Comparison of ENCODE assay signal across 9 cellular contexts in the genomic region with DNA sequence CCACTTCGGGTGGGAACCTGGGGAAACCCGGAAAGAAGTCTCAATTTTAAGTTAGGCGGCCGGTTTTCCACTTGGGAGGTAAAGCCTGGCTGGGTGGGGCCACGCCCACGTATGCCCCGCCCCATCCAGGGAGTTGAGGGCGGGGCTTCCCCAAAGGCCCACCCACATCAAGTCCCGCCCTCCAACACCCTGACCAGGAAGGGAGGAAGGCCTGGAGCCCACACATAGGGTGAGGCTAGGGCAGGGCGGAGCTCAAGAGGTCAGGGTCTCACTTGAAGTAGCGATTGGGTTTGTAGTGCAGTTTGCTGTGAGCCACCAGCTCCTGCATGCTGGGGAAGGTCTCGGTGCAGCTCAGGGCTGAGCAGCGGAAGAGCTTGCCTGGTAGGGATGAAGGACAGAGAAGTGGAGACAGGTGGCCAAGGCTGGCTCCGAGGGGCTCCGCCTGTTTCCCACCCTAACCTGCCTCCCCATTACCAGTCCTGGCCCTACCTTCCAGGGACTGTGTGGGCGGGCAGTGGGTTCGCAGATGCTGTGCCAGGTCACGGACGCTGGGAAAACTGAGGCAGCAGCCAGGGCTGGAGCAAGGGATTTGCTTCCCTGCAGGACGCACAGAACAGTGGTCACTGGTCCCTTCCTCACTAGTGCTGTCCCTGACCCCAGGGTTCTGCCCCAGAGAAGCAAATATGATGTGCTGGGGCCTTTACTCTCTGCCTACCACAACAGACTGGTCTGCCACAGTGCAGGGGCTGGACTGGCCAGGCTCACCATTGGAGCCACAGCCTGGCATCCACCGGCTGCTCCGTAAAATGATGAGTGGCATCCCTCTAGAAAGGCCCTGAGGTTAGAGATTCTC. TPM values are rescaled to one million over a fixed set of nuclear protein-coding genes. Genes with fewer than 3 reads are reported as not detected.
A peak's percentile ranks its signal among the peaks of the same experiment; 100 is the strongest.
DNase-seq lines count a peak whose midpoint lies in the region; ATAC-seq and TF ChIP-seq lines count a peak whose summit lies in the region.
"Had no signal": no experiment of that assay in that cellular context is flagged by ENCODE, and none has a peak within 500 bp of the region (broad histone marks: within the 10 kb centered on the region; RNA-seq: fewer than 3 reads in every experiment).

No MANE protein-coding gene starts in this region.

- no peaks in the 10 kb centered on the region for H3K27me3 Mint-ChIP-seq in activated T-helper 1 cell treated with anti-CD3 and anti-CD28 coated beads, Interleukin-12 subunit alpha, Interleukin-12 subunit beta, Interleukin-2, Interleukin-4 antibody, amounts not matched to agents 30 ng/mL and 10 ng/mL and 1 ng/mL, durations not matched to agents 14 hours and 24 hours and 36 hours (ENCODE audit: insufficient read depth)

- DNase-seq in COLO668 (lab: John Stamatoyannopoulos, UW; ENCODE audit: unreplicated experiment) (peak; percentile 16), HUDEP-2 (lab: John Stamatoyannopoulos, UW; ENCODE audit: unreplicated experiment in 76 of 76) (peak in 53 of 76 experiments; percentile 8 to 70 (median 51)), lung microvascular endothelial cell (ENCODE audit: low read depth in 2 of 2) (peak; percentile 13 to 31), omental fat pad (ENCODE audit: low spot score) (no peak), GM20000 (ENCODE audit: low spot score) (no peak), GOT3 (lab: John Stamatoyannopoulos, UW) (no peak)
- DNase-seq in activated T-helper 1 cell treated with anti-CD3 and anti-CD28 coated beads, Interleukin-12 subunit alpha, Interleukin-12 subunit beta, Interleukin-2, Interleukin-4 antibody, amounts not matched to agents 30 ng/mL and 10 ng/mL and 1 ng/mL, durations not matched to agents 14 hours and 24 hours and 36 hours (ENCODE audit: low spot score), result no peak

- no peak for TF ChIP-seq CTCF in omental fat pad (IDR thresholded peaks at IDR 0.05)
- no peak for TF ChIP-seq CTCF in GM20000 (IDR thresholded peaks at IDR 0.05; ENCODE audit: extremely low read depth, missing control alignments)

- H3K4me1 Mint-ChIP-seq in activated T-helper 1 cell treated with anti-CD3 and anti-CD28 coated beads, Interleukin-12 subunit alpha, Interleukin-12 subunit beta, Interleukin-2, Interleukin-4 antibody, amounts not matched to agents 30 ng/mL and 10 ng/mL and 1 ng/mL, durations not matched to agents 14 hours and 24 hours and 36 hours (ENCODE audit: low read depth), result peaks cover 37% of the 10 kb centered on the region

- H3K27ac Mint-ChIP-seq in activated T-helper 1 cell treated with anti-CD3 and anti-CD28 coated beads, Interleukin-12 subunit alpha, Interleukin-12 subunit beta, Interleukin-2, Interleukin-4 antibody, amounts not matched to agents 30 ng/mL and 10 ng/mL and 1 ng/mL, durations not matched to agents 14 hours and 24 hours and 36 hours, result peak overlapping the region; percentile 68

- H3K36me3 Mint-ChIP-seq in activated T-helper 1 cell treated with anti-CD3 and anti-CD28 coated beads, Interleukin-12 subunit alpha, Interleukin-12 subunit beta, Interleukin-2, Interleukin-4 antibody, amounts not matched to agents 30 ng/mL and 10 ng/mL and 1 ng/mL, durations not matched to agents 14 hours and 24 hours and 36 hours (ENCODE audit: low read depth), result peaks cover 13% of the 10 kb centered on the region

- ATAC-seq in HG03342 (IDR thresholded peaks at IDR 0.05; ENCODE audit: unreplicated experiment) (no peak), omental fat pad (ENCODE audit: low FRiP score) (no peak)

- intact Hi-C loops in activated T-helper 1 cell treated with anti-CD3 and anti-CD28 coated beads, Interleukin-12 subunit alpha, Interleukin-12 subunit beta, Interleukin-2, Interleukin-4 antibody, amounts not matched to agents 30 ng/mL and 10 ng/mL and 1 ng/mL, durations not matched to agents 14 hours and 24 hours and 36 hours (cut with micrococcal nuclease), result loop anchor here (10.0 kb wide), 1 partner anchor 568 kb away; the partner anchor contains the start of gene TIMM44

- H3K4me3 Mint-ChIP-seq in activated T-helper 1 cell treated with anti-CD3 and anti-CD28 coated beads, Interleukin-12 subunit alpha, Interleukin-12 subunit beta, Interleukin-2, Interleukin-4 antibody, amounts not matched to agents 30 ng/mL and 10 ng/mL and 1 ng/mL, durations not matched to agents 14 hours and 24 hours and 36 hours, result peak overlapping the region; percentile 72

- no peaks in the 10 kb centered on the region for H3K9me3 Mint-ChIP-seq in activated T-helper 1 cell treated with anti-CD3 and anti-CD28 coated beads, Interleukin-12 subunit alpha, Interleukin-12 subunit beta, Interleukin-2, Interleukin-4 antibody, amounts not matched to agents 30 ng/mL and 10 ng/mL and 1 ng/mL, durations not matched to agents 14 hours and 24 hours and 36 hours

RNA-seq across cellular contexts. Expression of gene ZNF414, which starts 1.6 kb away (rescaled TPM):
- total RNA-seq in activated T-helper 1 cell treated with anti-CD3 and anti-CD28 coated beads, Interleukin-12 subunit alpha, Interleukin-12 subunit beta, Interleukin-2, Interleukin-4 antibody, amounts not matched to agents 30 ng/mL and 10 ng/mL and 1 ng/mL, durations not matched to agents 14 hours and 24 hours and 36 hours, result 22.1 and 23.6 TPM in 2 replicates
- total RNA-seq in lung microvascular endothelial cell, result 2.2 and 2.4 TPM in 2 replicates
- 1 to 10 TPM; 4.6 to 7.8 (median 7.4) TPM for total RNA-seq in omental fat pad

RNA-seq across cellular contexts. Expression of gene PRAM1, which starts 9.9 kb away (rescaled TPM):
- 0.10 and 0.44 TPM in 2 replicates for total RNA-seq in activated T-helper 1 cell treated with anti-CD3 and anti-CD28 coated beads, Interleukin-12 subunit alpha, Interleukin-12 subunit beta, Interleukin-2, Interleukin-4 antibody, amounts not matched to agents 30 ng/mL and 10 ng/mL and 1 ng/mL, durations not matched to agents 14 hours and 24 hours and 36 hours
- total RNA-seq in lung microvascular endothelial cell, result not detected in 2 replicates
- 1 to 10 TPM in 3 of 4 donors, under 1 TPM in 1; 0.56 to 4.6 (median 1.9) TPM for total RNA-seq in omental fat pad
- total RNA-seq: M059J had no signal

Comparison
In these comparisons a context has a peak if more than half of its experiments do, and no peak if none do; other contexts are left out.
1. DNase-seq: peak in COLO668 (single experiment), HUDEP-2 (53 of 76) and lung microvascular endothelial cell (2 of 2); none in activated T-helper 1 cell treated with anti-CD3 and anti-CD28 coated beads, Interleukin-12 subunit alpha, Interleukin-12 subunit beta, Interleukin-2, Interleukin-4 antibody, amounts not matched to agents 30 ng/mL and 10 ng/mL and 1 ng/mL, durations not matched to agents 14 hours and 24 hours and 36 hours (single experiment), omental fat pad (single experiment), GM20000 (single experiment) and GOT3 (single experiment).